Comparison of ENCODE assay signal across 13 cellular contexts in genomic region chr5:7872517-7873149, GRCh38. TPM values are rescaled to one million over a fixed set of nuclear protein-coding genes. Genes with fewer than 3 reads are reported as not detected.
DNase-seq lines count a peak whose midpoint lies in the region; ATAC-seq and TF ChIP-seq lines count a peak whose summit lies in the region.
"Had no signal": no experiment of that assay in that cellular context is flagged by ENCODE, and none has a peak within 500 bp of the region (broad histone marks: within the 10 kb centered on the region; RNA-seq: fewer than 3 reads in every experiment).

No MANE protein-coding gene starts in this region.

- peaks cover 89% of the 10 kb centered on the region for H3K4me1 Mint-ChIP-seq in CD4-positive, alpha-beta T cell (ENCODE audit: low read depth)
- H3K4me1 Mint-ChIP-seq in activated CD8-positive, alpha-beta T cell treated with anti-CD3 and anti-CD28 coated beads, Interleukin-2, amount 10 ng/mL, durations not matched to agents 7 days and 5 days (ENCODE audit: low read depth) = peaks cover 58% of the 10 kb centered on the region
- peaks cover 45 to 81% (median 61%) of the 10 kb centered on the region in 7 donors for H3K4me1 Mint-ChIP-seq in naive thymus-derived CD4-positive, alpha-beta T cell

- H2AFZ ChIP-seq in IMR-90 (replicated peaks; ENCODE audit: low read length, poor library complexity) = no peak overlapping the region

- no peak overlapping the region for H3K23ac ChIP-seq in IMR-90 (ENCODE audit: low read depth, low read length)

- H3K27ac Mint-ChIP-seq in CD4-positive, alpha-beta T cell = peak overlapping the region; percentile 90
- H3K27ac Mint-ChIP-seq in activated CD8-positive, alpha-beta T cell treated with anti-CD3 and anti-CD28 coated beads, Interleukin-2, amount 10 ng/mL, durations not matched to agents 7 days and 5 days = peak overlapping the region; percentile 71
- H3K27ac Mint-ChIP-seq in naive thymus-derived CD4-positive, alpha-beta T cell = peak overlapping the region; percentile 60 to 94 (median 78)
- H3K27ac Mint-ChIP-seq: nephron progenitor cell had no signal

- no peak overlapping the region for H4K5ac ChIP-seq in IMR-90 (ENCODE audit: low read depth, low read length)

- H3K9me1 ChIP-seq in IMR-90 (ENCODE audit: insufficient read depth, low read length) = peaks cover 2% of the 10 kb centered on the region; the same call in 1 of the 2 replicates

- H3K27me3 ChIP-seq in CD4-positive, alpha-beta T cell (ENCODE audit: control insufficient read depth, insufficient read depth, low read length) = no peaks in the 10 kb centered on the region
- H3K27me3 ChIP-seq in IMR-90 (ENCODE audit: control insufficient read depth, insufficient read depth, low read length) (no peaks in the 10 kb centered on the region), aorta (ENCODE audit: control insufficient read depth in 1 of 2, insufficient read depth in 2 of 2, low read length in 1 of 2) (no peaks in the 10 kb centered on the region)
- no peaks in the 10 kb centered on the region for H3K27me3 ChIP-seq in naive thymus-derived CD4-positive, alpha-beta T cell (ENCODE audit: control insufficient read depth in 2 of 2, insufficient read depth in 2 of 2, low read length in 2 of 2)
- H3K27me3 ChIP-seq: vagina had no signal

- TF ChIP-seq CTCF in CD4-positive, alpha-beta T cell (IDR thresholded peaks at IDR 0.05) = no peak
- TF ChIP-seq CTCF in IMR-90 (conservative IDR thresholded peaks at IDR 0.05; ENCODE audit: low read depth, low read length) = no peak

- no peak overlapping the region for H2BK120ac ChIP-seq in IMR-90 (ENCODE audit: low read depth, low read length)

- no peak for TF ChIP-seq POLR2A in IMR-90 (IDR thresholded peaks at IDR 0.05; ENCODE audit: low read depth, low read length)

- peak overlapping the region; percentile 24 for H3K27ac ChIP-seq in CD4-positive, alpha-beta T cell (ENCODE audit: low read depth, low read length)
- H3K27ac ChIP-seq in IMR-90 (ENCODE audit: insufficient read depth, low read length) (no peak overlapping the region), aorta (ENCODE audit: low read depth in 1 of 2, low read length in 2 of 2) (no peak overlapping the region)
- peak overlapping the region; percentile 52 for H3K27ac ChIP-seq in naive thymus-derived CD4-positive, alpha-beta T cell (ENCODE audit: low read depth, low read length)
- H3K27ac ChIP-seq: vagina had no signal

- no peak overlapping the region for H3K4me3 ChIP-seq in IMR-90 (ENCODE audit: insufficient read depth, low read depth, low read length)
- H3K4me3 ChIP-seq in naive thymus-derived CD4-positive, alpha-beta T cell (ENCODE audit: low read length) = peak overlapping the region; percentile 5
- no peak overlapping the region for H3K4me3 ChIP-seq in aorta (ENCODE audit: low read length in 2 of 2)
- H3K4me3 ChIP-seq: vagina had no signal

- no peak overlapping the region for H2BK20ac ChIP-seq in IMR-90 (ENCODE audit: low read depth, low read length)

- H3K9ac ChIP-seq in IMR-90 (ENCODE audit: low read depth, low read length) = no peak overlapping the region

- POLR2A ChIA-PET in CD4-positive, alpha-beta T cell (lab: Charles Lee) = interaction anchor here (0.6 to 1.7 kb wide), 3 partner anchors 14 to 90 kb away, joined by 3 to 7 read pairs (median 4); partner anchors contain the start of gene CFAP90
- POLR2A ChIA-PET in IMR-90 (lab: Charles Lee; ENCODE audit: unreplicated experiment) = no interaction called here
- POLR2A ChIA-PET in activated CD8-positive, alpha-beta T cell treated with anti-CD3 and anti-CD28 coated beads, Interleukin-2, amount 10 ng/mL, durations not matched to agents 7 days and 5 days (lab: Charles Lee) = no interaction called here
- POLR2A ChIA-PET in naive thymus-derived CD4-positive, alpha-beta T cell (lab: Charles Lee) = interaction anchor here (1.4 kb wide), 1 partner anchor 1240 kb away, joined by 4 read pairs; the partner anchor contains the start of genes NSUN2 and SRD5A1

- CTCF ChIA-PET in CD4-positive, alpha-beta T cell (lab: Charles Lee) = interaction anchor here (1.0 to 3.4 kb wide), 3 partner anchors 14 to 22 kb away, joined by 3 to 13 read pairs (median 4); no protein-coding TSS in a partner anchor
- CTCF ChIA-PET in IMR-90 (lab: Yijun Ruan, JAX) = interaction anchor here (0.7 kb wide), 1 partner anchor 12 kb away, joined by 3 read pairs; no protein-coding TSS in a partner anchor
- CTCF ChIA-PET in activated CD8-positive, alpha-beta T cell treated with anti-CD3 and anti-CD28 coated beads, Interleukin-2, amount 10 ng/mL, durations not matched to agents 7 days and 5 days (lab: Charles Lee) = interaction anchor here (0.7 to 6.2 kb wide), 4 partner anchors 12 to 127 kb away, joined by 3 to 37 read pairs (median 4); no protein-coding TSS in a partner anchor
- CTCF ChIA-PET in naive thymus-derived CD4-positive, alpha-beta T cell (lab: Charles Lee) = interaction anchor here (1.8 to 2.3 kb wide), 2 partner anchors 9 to 15 kb away, joined by 6 to 8 read pairs; no protein-coding TSS in a partner anchor

- H3K27me3 Mint-ChIP-seq in CD4-positive, alpha-beta T cell = no peaks in the 10 kb centered on the region
- no peaks in the 10 kb centered on the region for H3K27me3 Mint-ChIP-seq in activated CD8-positive, alpha-beta T cell treated with anti-CD3 and anti-CD28 coated beads, Interleukin-2, amount 10 ng/mL, durations not matched to agents 7 days and 5 days (ENCODE audit: low read depth)
- H3K27me3 Mint-ChIP-seq in naive thymus-derived CD4-positive, alpha-beta T cell = no peaks in the 10 kb centered on the region

- H3K14ac ChIP-seq in IMR-90 (replicated peaks; ENCODE audit: low read depth, low read length) = no peak overlapping the region

- H3K9me3 Mint-ChIP-seq in CD4-positive, alpha-beta T cell = no peaks in the 10 kb centered on the region
- no peaks in the 10 kb centered on the region for H3K9me3 Mint-ChIP-seq in activated CD8-positive, alpha-beta T cell treated with anti-CD3 and anti-CD28 coated beads, Interleukin-2, amount 10 ng/mL, durations not matched to agents 7 days and 5 days (ENCODE audit: insufficient read depth)
- peaks cover 0 to 2% (median 0%) of the 10 kb centered on the region in 11 donors for H3K9me3 Mint-ChIP-seq in naive thymus-derived CD4-positive, alpha-beta T cell
- H3K9me3 Mint-ChIP-seq: nephron progenitor cell had no signal

- H3K36me3 ChIP-seq in IMR-90 (ENCODE audit: control insufficient read depth, insufficient read depth, low read length) = peaks cover 8% of the 10 kb centered on the region
- H3K36me3 ChIP-seq in naive thymus-derived CD4-positive, alpha-beta T cell (ENCODE audit: control insufficient read depth in 2 of 3, insufficient read depth in 3 of 3, low read length in 3 of 3) = peaks cover 8 to 30% (median 15%) of the 10 kb centered on the region in 3 experiments
- H3K36me3 ChIP-seq in aorta (ENCODE audit: control insufficient read depth in 1 of 2, insufficient read depth in 2 of 2, low read length in 1 of 2) = peaks cover 0 to 2% of the 10 kb centered on the region in 2 donors

- no peak overlapping the region for H4K91ac ChIP-seq in IMR-90 (ENCODE audit: insufficient read depth, low read depth, low read length)

- DNase-seq in CD4-positive, alpha-beta T cell = no peak
- DNase-seq in IMR-90 (peak; percentile 45), LoVo (ENCODE audit: low spot score) (no peak), aorta (no peak), left lobe of liver (ENCODE audit: low spot score) (no peak)
- DNase-seq in activated CD8-positive, alpha-beta T cell treated with anti-CD3 and anti-CD28 coated beads, Interleukin-2, amount 10 ng/mL, durations not matched to agents 7 days and 5 days = no peak
- DNase-seq in naive thymus-derived CD4-positive, alpha-beta T cell = no peak
- DNase-seq: C1 segment of cervical spinal cord, nephron progenitor cell had no signal

- H3K9me3 ChIP-seq in CD4-positive, alpha-beta T cell (ENCODE audit: control insufficient read depth, low read length) = no peaks in the 10 kb centered on the region
- H3K9me3 ChIP-seq in IMR-90 (ENCODE audit: control insufficient read depth, insufficient read depth, low read length) = no peaks in the 10 kb centered on the region
- no peaks in the 10 kb centered on the region for H3K9me3 ChIP-seq in naive thymus-derived CD4-positive, alpha-beta T cell (ENCODE audit: control insufficient read depth in 2 of 3, low read length in 3 of 3)
- H3K9me3 ChIP-seq in aorta (ENCODE audit: control insufficient read depth, low read length) = no peaks in the 10 kb centered on the region
- H3K9me3 ChIP-seq: vagina had no signal

- H2BK15ac ChIP-seq in IMR-90 (ENCODE audit: low read depth, low read length) = no peak overlapping the region

- peaks cover 71% of the 10 kb centered on the region for H3K36me3 Mint-ChIP-seq in CD4-positive, alpha-beta T cell (ENCODE audit: low read depth)
- H3K36me3 Mint-ChIP-seq in activated CD8-positive, alpha-beta T cell treated with anti-CD3 and anti-CD28 coated beads, Interleukin-2, amount 10 ng/mL, durations not matched to agents 7 days and 5 days (ENCODE audit: low read depth) = peaks cover 50% of the 10 kb centered on the region
- H3K36me3 Mint-ChIP-seq in naive thymus-derived CD4-positive, alpha-beta T cell = peaks cover 7 to 32% (median 17%) of the 10 kb centered on the region in 5 donors

- 25% methylated on average over 1 of the region's 4 CpGs; no CpG with 5 or more reads in 1 of the 2 experiments for WGBS in IMR-90 (ENCODE audit: extremely low coverage in 2 of 2, insufficient read length in 1 of 2), 2 experiments
- 69 to 79% methylated on average over 4 of the region's 4 CpGs for WGBS in aorta, 2 donors

- no peak overlapping the region for H4K8ac ChIP-seq in IMR-90 (ENCODE audit: low read depth in 2 of 2, low read length in 2 of 2)

- in situ Hi-C loops in IMR-90 (cut with MboI; ENCODE audit: low sequenced_read_pairs) = no loop called here

- no TSS peak for BruUV-seq in IMR-90 (replicated peaks; lab: Mats Ljungman, UMichigan)

- no peak overlapping the region for H3K18ac ChIP-seq in IMR-90 (ENCODE audit: low read depth, low read length)

- no peak overlapping the region for H3K4ac ChIP-seq in IMR-90 (ENCODE audit: low read depth, low read length)

- TF ChIP-seq RAD21 in IMR-90 (IDR thresholded peaks at IDR 0.05; ENCODE audit: low read length) = no peak

- H2BK5ac ChIP-seq in IMR-90 (ENCODE audit: low read depth, low read length, poor library complexity, severe bottlenecking) = no peak overlapping the region

- H2AK5ac ChIP-seq in IMR-90 (ENCODE audit: low read depth, low read length) = no peak overlapping the region

- ATAC-seq in CD4-positive, alpha-beta T cell (ENCODE audit: poor library complexity) = no peak
- no peak for ATAC-seq in IMR-90 (ENCODE audit: low read depth)
- no peak for ATAC-seq in activated CD8-positive, alpha-beta T cell treated with anti-CD3 and anti-CD28 coated beads, Interleukin-2, amount 10 ng/mL, durations not matched to agents 7 days and 5 days
- ATAC-seq in naive thymus-derived CD4-positive, alpha-beta T cell = no peak
- ATAC-seq in aorta (ENCODE audit: low FRiP score) = no peak
- no peak for ATAC-seq in left lobe of liver
- ATAC-seq in GM18873 (IDR thresholded peaks at IDR 0.05; ENCODE audit: low FRiP score, unreplicated experiment) = no peak
- ATAC-seq: esophagus mucosa, sciatic nerve had no signal

- H4K20me1 ChIP-seq in IMR-90 (ENCODE audit: insufficient read depth, low read length) = peaks cover 6% of the 10 kb centered on the region; the same call in 1 of the 2 replicates

- peaks cover 25 to 45% of the 10 kb centered on the region in 2 experiments for H3K79me1 ChIP-seq in IMR-90 (ENCODE audit: low read depth in 1 of 2, low read length in 2 of 2)

- intact Hi-C loops in CD4-positive, alpha-beta T cell (cut with DNase I, micrococcal nuclease) = loop anchor here (5.0 to 10.0 kb wide), 2 partner anchors 1160 to 1238 kb away; partner anchors contain the start of genes NSUN2 (in 1 of the 2), SRD5A1 (in 1 of the 2) and TENT4A (in 1 of the 2)
- intact Hi-C loops in IMR-90 (cut with micrococcal nuclease) (loop anchor here (10.0 kb wide), 1 partner anchor 962 kb away; no protein-coding TSS in a partner anchor), aorta (cut with DNase I) (no loop called here)
- intact Hi-C loops in naive thymus-derived CD4-positive, alpha-beta T cell (cut with micrococcal nuclease) = no loop called here

- dilution Hi-C loops in IMR-90 (cut with HindIII; ENCODE audit: low sequenced_read_pairs, unreplicated experiment) = no loop called here

- H3K4me3 Mint-ChIP-seq in CD4-positive, alpha-beta T cell = peak overlapping the region; percentile 62
- H3K4me3 Mint-ChIP-seq in activated CD8-positive, alpha-beta T cell treated with anti-CD3 and anti-CD28 coated beads, Interleukin-2, amount 10 ng/mL, durations not matched to agents 7 days and 5 days = peak overlapping the region; percentile 46
- peak overlapping the region; percentile 9 to 90 (median 58) for H3K4me3 Mint-ChIP-seq in naive thymus-derived CD4-positive, alpha-beta T cell
- H3K4me3 Mint-ChIP-seq: nephron progenitor cell had no signal

- no peak overlapping the region for H3K4me2 ChIP-seq in IMR-90 (ENCODE audit: low read depth, low read length)

- H3K56ac ChIP-seq in IMR-90 (ENCODE audit: extremely low read depth, insufficient read depth, low read length) = no peak overlapping the region

- H3K4me1 ChIP-seq in IMR-90 (ENCODE audit: control insufficient read depth, insufficient read depth, low read length) (peaks cover 3% of the 10 kb centered on the region; the same call in 1 of the 2 replicates), aorta (ENCODE audit: control insufficient read depth in 1 of 2, insufficient read depth in 2 of 2, low read length in 2 of 2) (no peaks in the 10 kb centered on the region)
- peaks cover 37 to 38% of the 10 kb centered on the region in 2 donors for H3K4me1 ChIP-seq in naive thymus-derived CD4-positive, alpha-beta T cell (ENCODE audit: control insufficient read depth in 2 of 2, insufficient read depth in 2 of 2, low read length in 2 of 2)

- no peak overlapping the region for H2AK9ac ChIP-seq in IMR-90 (replicated peaks; ENCODE audit: low read depth, low read length, poor library complexity)

RNA-seq across cellular contexts. Expression of gene MTRR, which starts 3.7 kb away (rescaled TPM):
- total RNA-seq in CD4-positive, alpha-beta T cell = 10 to 100 TPM; 74.6 to 77.5 TPM
- total RNA-seq in IMR-90 (2012; rRNA removed) (30.6 and 33.2 TPM in 2 replicates), aorta (10 to 100 TPM; 38.9 to 45.5 TPM), left lobe of liver (29.1 TPM)
- polyA plus RNA-seq in IMR-90 (2012; rRNA removed) (31.4 and 33.5 TPM in 2 replicates), aorta (10 to 100 TPM; 16.2 to 19.9 TPM)
- 6.8 and 11.1 TPM in 2 replicates for polyA plus RNA-seq in IMR-90 (2012; cell fraction: cytosol; rRNA removed)
- polyA plus RNA-seq in IMR-90 (2012; cell fraction: nucleus; rRNA removed; ENCODE audit: low replicate concordance) = 10.7 and 61.9 TPM in 2 replicates
- total RNA-seq in activated CD8-positive, alpha-beta T cell treated with anti-CD3 and anti-CD28 coated beads, Interleukin-2, amount 10 ng/mL, durations not matched to agents 7 days and 5 days = 10 to 100 TPM; 39.1 to 49.7 TPM
- 10 to 100 TPM; 65.7 to 83.2 (median 70.2) TPM for total RNA-seq in naive thymus-derived CD4-positive, alpha-beta T cell
- 10 to 100 TPM; 35.5 to 36.0 TPM for polyA plus RNA-seq in naive thymus-derived CD4-positive, alpha-beta T cell

RNA-seq across cellular contexts. Expression of gene FASTKD3, which starts 3.8 kb away (rescaled TPM):
- 1 to 10 TPM; 2.6 to 3.4 TPM for total RNA-seq in CD4-positive, alpha-beta T cell
- total RNA-seq in IMR-90 (2012; rRNA removed) = 12.7 and 19.7 TPM in 2 replicates
- 6.2 and 8.4 TPM in 2 replicates for polyA plus RNA-seq in IMR-90 (2012; rRNA removed)
- polyA plus RNA-seq in IMR-90 (2012; cell fraction: cytosol; rRNA removed) = 1.5 and 1.6 TPM in 2 replicates
- 1.6 and 16.9 TPM in 2 replicates for polyA plus RNA-seq in IMR-90 (2012; cell fraction: nucleus; rRNA removed; ENCODE audit: low replicate concordance)
- 10 to 100 TPM; 10.8 to 13.8 TPM for total RNA-seq in activated CD8-positive, alpha-beta T cell treated with anti-CD3 and anti-CD28 coated beads, Interleukin-2, amount 10 ng/mL, durations not matched to agents 7 days and 5 days
- total RNA-seq in naive thymus-derived CD4-positive, alpha-beta T cell = 10 to 100 TPM in 2 of 5 experiments, 1 to 10 TPM in 3; 4.2 to 15.3 (median 10.0) TPM
- 10 to 100 TPM; 10.0 to 11.3 TPM for polyA plus RNA-seq in naive thymus-derived CD4-positive, alpha-beta T cell
- total RNA-seq in aorta = 1 to 10 TPM; 6.1 to 9.5 TPM
- 10 to 100 TPM; 11.8 to 17.9 TPM for polyA plus RNA-seq in aorta
- total RNA-seq in left lobe of liver = 3.7 TPM

RNA-seq across cellular contexts. Expression of gene CFAP90, which starts 21.7 kb away (rescaled TPM):
- not detected for total RNA-seq in CD4-positive, alpha-beta T cell
- total RNA-seq in IMR-90 (2012; rRNA removed) = not detected in 2 replicates
- polyA plus RNA-seq in IMR-90 (2012; rRNA removed) = 0.09 and 0.14 TPM in 2 replicates
- 0.11 TPM in 1 of 2 replicates, not detected in the other for polyA plus RNA-seq in IMR-90 (2012; cell fraction: cytosol; rRNA removed)
- polyA plus RNA-seq in IMR-90 (2012; cell fraction: nucleus; rRNA removed; ENCODE audit: low replicate concordance) = 0.02 TPM in 1 of 2 replicates, not detected in the other
- not detected for total RNA-seq in activated CD8-positive, alpha-beta T cell treated with anti-CD3 and anti-CD28 coated beads, Interleukin-2, amount 10 ng/mL, durations not matched to agents 7 days and 5 days
- not detected for total RNA-seq in naive thymus-derived CD4-positive, alpha-beta T cell
- under 1 TPM in 1 of 2 donors, not detected in 1; 0.07 TPM for polyA plus RNA-seq in naive thymus-derived CD4-positive, alpha-beta T cell
- total RNA-seq in aorta = under 1 TPM in 1 of 2 donors, not detected in 1; 0.39 TPM
- polyA plus RNA-seq in aorta = under 1 TPM; 0.18 to 0.50 TPM
- 0.48 TPM for total RNA-seq in left lobe of liver
- total RNA-seq: esophagus mucosa had no signal

Comparison
In these comparisons a context has a peak if more than half of its experiments do, and no peak if none do; other contexts are left out.
1. H3K27ac ChIP-seq: peak in CD4-positive, alpha-beta T cell (single experiment) and naive thymus-derived CD4-positive, alpha-beta T cell (single experiment); none in IMR-90 (single experiment) and aorta (0 of 2).
2. POLR2A ChIA-PET loops: an anchor here in CD4-positive, alpha-beta T cell (0.6 to 1.7 kb wide) and naive thymus-derived CD4-positive, alpha-beta T cell (1.4 kb wide); none called in IMR-90 and activated CD8-positive, alpha-beta T cell treated with anti-CD3 and anti-CD28 coated beads, Interleukin-2, amount 10 ng/mL, durations not matched to agents 7 days and 5 days.
3. intact Hi-C loops: an anchor here in CD4-positive, alpha-beta T cell (5.0 to 10.0 kb wide) and IMR-90 (10.0 kb wide); none called in naive thymus-derived CD4-positive, alpha-beta T cell and aorta.
4. Peak in every context shown above with its lines, with median percentiles within 50 percentile points of each other: H3K27ac Mint-ChIP-seq and H3K4me3 Mint-ChIP-seq.